Comparison of ENCODE assay signal across 26 cellular contexts in the genomic region with DNA sequence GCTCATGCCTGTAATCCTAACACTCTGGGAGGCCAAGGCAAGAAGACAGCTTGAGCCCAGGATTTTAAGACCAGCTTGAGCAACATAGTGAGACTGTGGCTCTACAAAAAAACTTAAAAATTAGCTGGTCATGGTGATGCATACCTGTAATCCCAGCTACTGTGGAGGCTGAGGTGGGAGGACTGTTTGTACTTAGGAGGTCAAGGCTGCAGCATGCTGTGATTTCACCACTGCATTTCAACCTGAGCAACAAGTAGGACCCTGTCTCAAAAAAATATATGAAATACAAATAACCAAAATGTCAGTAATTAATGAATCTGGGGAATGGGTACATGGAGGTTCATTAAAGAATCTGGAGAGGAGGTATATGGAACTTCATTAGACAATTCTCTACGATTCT. TPM values are rescaled to one million over a fixed set of nuclear protein-coding genes. Genes with fewer than 3 reads are reported as not detected.
A peak's percentile ranks its signal among the peaks of the same experiment; 100 is the strongest.
DNase-seq lines count a peak whose midpoint lies in the region; ATAC-seq and TF ChIP-seq lines count a peak whose summit lies in the region.
"Had no signal": no experiment of that assay in that cellular context is flagged by ENCODE, and none has a peak within 500 bp of the region (broad histone marks: within the 10 kb centered on the region; RNA-seq: fewer than 3 reads in every experiment).

No MANE protein-coding gene starts in this region.

- H3K9me3 ChIP-seq in CD8-positive, alpha-beta T cell (ENCODE audit: low read length) = no peaks in the 10 kb centered on the region
- no peaks in the 10 kb centered on the region for H3K9me3 ChIP-seq in T-helper 17 cell (ENCODE audit: control insufficient read depth, low read length, poor library complexity, severe bottlenecking)
- no peaks in the 10 kb centered on the region for H3K9me3 ChIP-seq in neural progenitor cell (ENCODE audit: low read depth)
- H3K9me3 ChIP-seq: Peyer's patch, SJSA1, thyroid gland had no signal

- H3K4me1 ChIP-seq in ACC112 (ENCODE audit: control insufficient read depth, insufficient read depth, low read length, unreplicated experiment) (peaks cover 71% of the 10 kb centered on the region), mesendoderm (ENCODE audit: control insufficient read depth, low read depth, low read length) (peaks cover 2% of the 10 kb centered on the region), neural progenitor cell (peaks cover 3% of the 10 kb centered on the region)
- H3K4me1 ChIP-seq in CD8-positive, alpha-beta T cell (ENCODE audit: insufficient read depth, low read length) = peaks cover 74% of the 10 kb centered on the region

- no peak for DNase-seq in CD8-positive, alpha-beta T cell
- no peak for DNase-seq in T-helper 17 cell
- no peak for DNase-seq in mesendoderm
- DNase-seq in inferior parietal cortex (ENCODE audit: extremely low spot score) = no peak
- DNase-seq in neural progenitor cell (ENCODE audit: low spot score) = no peak
- DNase-seq: activated B cell treated with CpG ODN at 0.5 μM for 24 hours; amygdala; caudate nucleus; DMS79; H9; hypothalamus; Kasumi-1; kidney; naive B cell; NCI-H1092; NCI-H2029 treated with DMSO at 0.1 percent for 48 hours; NCI-H446 treated with DMSO at 0.1 percent for 48 hours; NK-92 treated with Interleukin-12 subunit alpha and Interleukin-12 subunit beta, amount 100 ng/mL, for 24 hours; Peyer's patch; stimulated activated naive CD8-positive, alpha-beta T cell treated with anti-CD3 and anti-CD28 coated beads, Interleukin-15, Interleukin-2, amounts not matched to agents 100 U/mL and 50 U/mL, for 24 hours; T-helper 9 cell; thyroid gland had no signal

- H4K5ac ChIP-seq in mesendoderm (ENCODE audit: low read length) = no peak overlapping the region

- H3K4me3 ChIP-seq in ACC112 (ENCODE audit: low read depth, low read length) = peak overlapping the region; percentile 15; the same call in 1 of the 2 replicates
- H3K4me3 ChIP-seq in CD8-positive, alpha-beta T cell (ENCODE audit: low read depth, low read length) = no peak overlapping the region
- H3K4me3 ChIP-seq in mesendoderm (ENCODE audit: low read length) = no peak overlapping the region
- no peak overlapping the region for H3K4me3 ChIP-seq in neural progenitor cell
- H3K4me3 ChIP-seq: Peyer's patch, SJSA1, thyroid gland had no signal

- WGBS in mesendoderm (ENCODE audit: extremely low coverage, insufficient coverage, low lambda C conversion rate) = no CpG with 5 or more reads among the region's 1 CpG

- peaks cover 2% of the 10 kb centered on the region for H3K9me3 Mint-ChIP-seq in CD8-positive, alpha-beta T cell
- H3K9me3 Mint-ChIP-seq in neural progenitor cell = no peaks in the 10 kb centered on the region
- H3K9me3 Mint-ChIP-seq: H9, naive B cell had no signal

- POLR2A ChIA-PET in CD8-positive, alpha-beta T cell (lab: Charles Lee) = interaction anchor here (0.8 kb wide), 1 partner anchor 10 kb away, joined by 3 read pairs; no protein-coding TSS in a partner anchor

- no peak overlapping the region for H2BK5ac ChIP-seq in mesendoderm (ENCODE audit: low read length)

- H3K4me2 ChIP-seq in mesendoderm (ENCODE audit: low read length) (no peak overlapping the region), neural progenitor cell (no peak overlapping the region)

- no peak overlapping the region for H3K56ac ChIP-seq in mesendoderm (ENCODE audit: low read length)

- intact Hi-C loops in CD8-positive, alpha-beta T cell (cut with DNase I, micrococcal nuclease) = no loop called here

- H3K27ac ChIP-seq in ACC112 (ENCODE audit: low read depth, low read length) (peak overlapping the region; percentile 62), mesendoderm (ENCODE audit: low read depth, low read length) (no peak overlapping the region), neural progenitor cell (no peak overlapping the region)
- no peak overlapping the region for H3K27ac ChIP-seq in CD8-positive, alpha-beta T cell (ENCODE audit: low read depth, low read length)
- H3K27ac ChIP-seq: epithelial cell of prostate, Peyer's patch, SJSA1, thyroid gland had no signal

- H3K79me1 ChIP-seq in mesendoderm (ENCODE audit: low read length) = no peaks in the 10 kb centered on the region

- no peak for TF ChIP-seq CTCF in CD8-positive, alpha-beta T cell (IDR thresholded peaks at IDR 0.05)
- no peak for TF ChIP-seq CTCF in neural progenitor cell (IDR thresholded peaks at IDR 0.05)

- H3K23ac ChIP-seq in mesendoderm (ENCODE audit: low read length) = no peak overlapping the region

- CTCF ChIA-PET in CD8-positive, alpha-beta T cell (lab: Charles Lee) = interaction anchor here (1.1 to 2.0 kb wide), 5 partner anchors 8 to 58 kb away, joined by 3 to 8 read pairs (median 4); no protein-coding TSS in a partner anchor

- peaks cover 41% of the 10 kb centered on the region for H3K36me3 Mint-ChIP-seq in CD8-positive, alpha-beta T cell
- H3K36me3 Mint-ChIP-seq in T-helper 17 cell (ENCODE audit: low read depth) (peaks cover 6% of the 10 kb centered on the region), neural progenitor cell (peaks cover 8% of the 10 kb centered on the region)
- H3K36me3 Mint-ChIP-seq: naive B cell had no signal

- H3F3A ChIP-seq in neural progenitor cell (ENCODE audit: low read depth) = no peaks in the 10 kb centered on the region

- no peak overlapping the region for H4K8ac ChIP-seq in mesendoderm (ENCODE audit: low read depth, low read length)

- no peaks in the 10 kb centered on the region for H3K27me3 ChIP-seq in ACC112 (ENCODE audit: insufficient read depth, low read length)
- H3K27me3 ChIP-seq in CD8-positive, alpha-beta T cell (ENCODE audit: insufficient read depth, low read length) = no peaks in the 10 kb centered on the region
- H3K27me3 ChIP-seq in mesendoderm (ENCODE audit: insufficient read depth, low read length, poor library complexity) = no peaks in the 10 kb centered on the region
- H3K27me3 ChIP-seq in neural progenitor cell = no peaks in the 10 kb centered on the region
- H3K27me3 ChIP-seq: Peyer's patch, thyroid gland had no signal

- no peak overlapping the region for H2BK15ac ChIP-seq in mesendoderm (replicated peaks; ENCODE audit: low read depth)

- H3K18ac ChIP-seq in mesendoderm (ENCODE audit: low read length) = peak overlapping the region; percentile 68

- H3K79me2 ChIP-seq in ACC112 (ENCODE audit: control insufficient read depth, insufficient read depth, low read length, unreplicated experiment) (peaks cover 97% of the 10 kb centered on the region), mesendoderm (ENCODE audit: control insufficient read depth, insufficient read depth, low read length) (peaks cover 12% of the 10 kb centered on the region), neural progenitor cell (ENCODE audit: low read depth) (peaks cover 88% of the 10 kb centered on the region)

- H3K4me3 Mint-ChIP-seq in CD8-positive, alpha-beta T cell = no peak overlapping the region
- peak overlapping the region; percentile 82 for H3K4me3 Mint-ChIP-seq in T-helper 17 cell
- no peak overlapping the region for H3K4me3 Mint-ChIP-seq in neural progenitor cell
- H3K4me3 Mint-ChIP-seq: activated B cell treated with CpG ODN at 0.5 μM for 24 hours, H9, naive B cell had no signal

- H3K4ac ChIP-seq in mesendoderm (ENCODE audit: low read depth, low read length) = no peak overlapping the region

- H3K4me1 Mint-ChIP-seq in CD8-positive, alpha-beta T cell (ENCODE audit: low read depth) = peaks cover 81% of the 10 kb centered on the region
- H3K4me1 Mint-ChIP-seq in T-helper 17 cell (peaks cover 56% of the 10 kb centered on the region), neural progenitor cell (peaks cover 23% of the 10 kb centered on the region)

- H3K27ac Mint-ChIP-seq in CD8-positive, alpha-beta T cell = peak overlapping the region; percentile 78
- peak overlapping the region; percentile 92 for H3K27ac Mint-ChIP-seq in T-helper 17 cell
- H3K27ac Mint-ChIP-seq in neural progenitor cell = no peak overlapping the region
- H3K27ac Mint-ChIP-seq: activated B cell treated with CpG ODN at 0.5 μM for 24 hours had no signal

- ATAC-seq in CD8-positive, alpha-beta T cell = no peak
- ATAC-seq in T-helper 17 cell (no peak), GM19328 (IDR thresholded peaks at IDR 0.05; ENCODE audit: unreplicated experiment) (no peak)
- ATAC-seq: stimulated activated naive CD8-positive, alpha-beta T cell treated with anti-CD3 and anti-CD28 coated beads, Interleukin-15, Interleukin-2, amounts not matched to agents 100 U/mL and 50 U/mL, for 24 hours had no signal

- H3K27me3 Mint-ChIP-seq in CD8-positive, alpha-beta T cell (ENCODE audit: low read depth) = no peaks in the 10 kb centered on the region
- no peaks in the 10 kb centered on the region for H3K27me3 Mint-ChIP-seq in T-helper 17 cell
- H3K27me3 Mint-ChIP-seq in neural progenitor cell (ENCODE audit: insufficient read depth, low read depth) = no peaks in the 10 kb centered on the region
- H3K27me3 Mint-ChIP-seq: activated B cell treated with CpG ODN at 0.5 μM for 24 hours, naive B cell had no signal

- no peak overlapping the region for H3K9ac ChIP-seq in mesendoderm (ENCODE audit: low read length)
- no peak overlapping the region for H3K9ac ChIP-seq in neural progenitor cell

- no peak overlapping the region for H2AFZ ChIP-seq in ACC112 (ENCODE audit: low read length, unreplicated experiment)
- H2AFZ ChIP-seq in neural progenitor cell (replicated peaks) = no peak overlapping the region

- no peak overlapping the region for H2BK120ac ChIP-seq in mesendoderm (ENCODE audit: low read depth, low read length)

- peaks cover 7% of the 10 kb centered on the region for H4K20me1 ChIP-seq in neural progenitor cell (ENCODE audit: low read depth)

- H3K36me3 ChIP-seq in ACC112 (ENCODE audit: insufficient read depth, low read length) = peaks cover 42% of the 10 kb centered on the region
- peaks cover 12% of the 10 kb centered on the region for H3K36me3 ChIP-seq in CD8-positive, alpha-beta T cell (ENCODE audit: insufficient read depth, low read length)
- no peaks in the 10 kb centered on the region for H3K36me3 ChIP-seq in mesendoderm (ENCODE audit: control insufficient read depth, insufficient read depth, low read length)
- H3K36me3 ChIP-seq in neural progenitor cell = no peaks in the 10 kb centered on the region
- H3K36me3 ChIP-seq: SJSA1 had no signal

- H2AK5ac ChIP-seq in mesendoderm (ENCODE audit: low read length) = no peak overlapping the region

RNA-seq across cellular contexts. Expression of a gene that starts 9.9 kb away (rescaled TPM):
- 10 to 100 TPM; 25.7 to 27.1 TPM for total RNA-seq in CD8-positive, alpha-beta T cell
- total RNA-seq in T-helper 17 cell (10 to 100 TPM; 53.3 to 60.8 TPM), neural progenitor cell (ENCODE audit: low replicate concordance) (19.8 and 20.9 TPM in 2 replicates)
- polyA plus RNA-seq in mesendoderm (2013, experiment 1 of 2) = 38.7 TPM
- 38.4 TPM for polyA plus RNA-seq in mesendoderm (2013, experiment 2 of 2)

RNA-seq across cellular contexts. Expression of a gene that starts 58.0 kb away (rescaled TPM):
- total RNA-seq in CD8-positive, alpha-beta T cell = 1 to 10 TPM; 1.1 to 1.5 TPM
- total RNA-seq in T-helper 17 cell (1 to 10 TPM in 1 of 2 donors, under 1 TPM in 1; 0.78 to 1.2 TPM), neural progenitor cell (ENCODE audit: low replicate concordance) (1.0 and 1.9 TPM in 2 replicates)
- 0.31 TPM for polyA plus RNA-seq in mesendoderm (2013, experiment 1 of 2)
- polyA plus RNA-seq in mesendoderm (2013, experiment 2 of 2) = 0.29 TPM
- total RNA-seq: SJSA1 had no signal
